In genomic region chr6:153130515-153131036, GRCh38 we compare ENCODE assay signal across 8 cellular contexts. TPM values are rescaled to one million over a fixed set of nuclear protein-coding genes. Genes with fewer than 3 reads are reported as not detected.
DNase-seq lines count a peak whose midpoint lies in the region; ATAC-seq and TF ChIP-seq lines count a peak whose summit lies in the region.

No MANE protein-coding gene starts in this region.

- CTCF ChIA-PET in MCF 10A (lab: Yijun Ruan, JAX), result interaction anchor here (0.7 kb wide), 1 partner anchor 83 kb away, joined by 3 read pairs; no protein-coding TSS in a partner anchor

- no peaks in the 10 kb centered on the region for H3K9me3 Mint-ChIP-seq in MCF 10A (ENCODE audit: unreplicated experiment)

- DNase-seq in AG09309 (ENCODE audit: low read depth) (no peak), MCF 10A (ENCODE audit: unreplicated experiment) (peak; percentile 9), left colon (no peak), testis (no peak), NCI-H2081 (lab: John Stamatoyannopoulos, UW) (no peak), globus pallidus (ENCODE audit: low spot score) (no peak)

- H3K4me1 Mint-ChIP-seq in MCF 10A (ENCODE audit: insufficient read depth, unreplicated experiment), result peaks cover 5% of the 10 kb centered on the region

- H3K27ac Mint-ChIP-seq in MCF 10A (ENCODE audit: low read depth, unreplicated experiment), result peak overlapping the region; percentile 75

- H3K4me1 ChIP-seq in testis, result peaks cover 9% of the 10 kb centered on the region

- H3K27ac ChIP-seq in testis, result peak overlapping the region; percentile 3 to 36

- H3K4me3 Mint-ChIP-seq in MCF 10A (ENCODE audit: unreplicated experiment), result peak overlapping the region; percentile 83

- H3K27me3 ChIP-seq in testis, result no peaks in the 10 kb centered on the region

- H3K36me3 Mint-ChIP-seq in MCF 10A (ENCODE audit: insufficient read depth, unreplicated experiment), result peaks cover 7% of the 10 kb centered on the region

- ATAC-seq in GM19025 (IDR thresholded peaks at IDR 0.05; ENCODE audit: low read depth, unreplicated experiment), result peak; percentile 11
- ATAC-seq in HG03460 (IDR thresholded peaks at IDR 0.05; ENCODE audit: unreplicated experiment), result peak; percentile 18
- peak; percentile 19 for ATAC-seq in left colon

- intact Hi-C loops in MCF 10A (cut with micrococcal nuclease), result no loop called here
- intact Hi-C loops in left colon (cut with DNase I, micrococcal nuclease), result no loop called here
- intact Hi-C loops in testis (cut with DNase I; ENCODE audit: low total_unique reads), result no loop called here

- TF ChIP-seq POLR2A in testis (IDR thresholded peaks at IDR 0.05), result no peak

- H3K4me3 ChIP-seq in AG09309 (ENCODE audit: control insufficient read depth, low read depth, low read length), result peak overlapping the region; percentile 93
- peak overlapping the region; percentile 69 for H3K4me3 ChIP-seq in testis

- BruUV-seq in MCF 10A (replicated peaks; lab: Mats Ljungman, UMichigan), result no TSS peak

- TF ChIP-seq CTCF in AG09309 (IDR thresholded peaks at IDR 0.05; ENCODE audit: control insufficient read depth, insufficient read depth, low read depth, low read length, missing control alignments) (no peak), MCF 10A (IDR thresholded peaks at IDR 0.05; ENCODE audit: unreplicated experiment) (no peak), testis (IDR thresholded peaks at IDR 0.05) (no peak)

- H3K36me3 ChIP-seq in testis (ENCODE audit: low read depth, missing control alignments), result no peaks in the 10 kb centered on the region

- 0 to 1% methylated on average over 17 to 38 of the region's 54 CpGs for WGBS in testis, 2 donors

- H3K9me3 ChIP-seq in testis, result no peaks in the 10 kb centered on the region

- no peaks in the 10 kb centered on the region for H3K27me3 Mint-ChIP-seq in MCF 10A (ENCODE audit: insufficient read depth, unreplicated experiment)

- POLR2A ChIA-PET in MCF 10A (lab: Yijun Ruan, JAX), result interaction anchor here (0.8 kb wide), 1 partner anchor 73 kb away, joined by 3 read pairs; no protein-coding TSS in a partner anchor

RNA-seq across cellular contexts. Expression of gene RGS17, which starts 0.5 kb away (rescaled TPM):
- 2.5 and 3.7 TPM in 2 replicates for total RNA-seq in MCF 10A (2022)
- total RNA-seq in left colon, result under 1 TPM; 0.40 to 0.61 TPM
- 1 to 10 TPM; 3.1 to 4.5 TPM for total RNA-seq in testis
- 0.65 TPM for polyA plus RNA-seq in testis (ENCODE audit: insufficient read depth, low read depth, low replicate concordance)
